Comparison of ENCODE assay signal across 8 cellular contexts in genomic region chr17:76709077-76709950, GRCh38. TPM values are rescaled to one million over a fixed set of nuclear protein-coding genes. Genes with fewer than 3 reads are reported as not detected.
DNase-seq lines count a peak whose midpoint lies in the region; ATAC-seq and TF ChIP-seq lines count a peak whose summit lies in the region.

No MANE protein-coding gene starts in this region.

- ATAC-seq in HG02840 (IDR thresholded peaks at IDR 0.05; ENCODE audit: low FRiP score, unreplicated experiment) = no peak

- H3K4me3 ChIP-seq in AG09309 (ENCODE audit: control insufficient read depth, low read depth, low read length) (peak overlapping the region; percentile 84), ascending aorta (peak overlapping the region; percentile 85 to 96), hepatocyte (peak overlapping the region; percentile 40)

- H3K27ac ChIP-seq in ascending aorta (peak overlapping the region; percentile 96 to 97), hepatocyte (peak overlapping the region; percentile 95)

- H3K36me3 ChIP-seq in ascending aorta (peaks cover 5 to 17% of the 10 kb centered on the region in 2 donors), hepatocyte (replicated peaks; ENCODE audit: insufficient read depth, low read depth) (no peaks in the 10 kb centered on the region)

- H3K4me1 ChIP-seq in ascending aorta = peaks cover 4 to 36% of the 10 kb centered on the region in 2 donors
- H3K4me1 ChIP-seq in hepatocyte (ENCODE audit: insufficient read depth) = peaks cover 34% of the 10 kb centered on the region

- DNase-seq in AG09309 (ENCODE audit: low read depth) (peak; percentile 96), HS-5 (ENCODE audit: low read depth) (peak; percentile 85), ascending aorta (ENCODE audit: low spot score in 2 of 2) (peak; percentile 88 to 98), hepatocyte (ENCODE audit: low spot score) (peak; percentile 84), retina (peak; percentile 86), NCI-H1694 treated with DMSO at 0.1 percent for 48 hours (lab: John Stamatoyannopoulos, UW) (no peak), GM19238 (ENCODE audit: insufficient read length, low spot score) (no peak)

- peak overlapping the region; percentile 60 for H2AFZ ChIP-seq in hepatocyte

- peak overlapping the region; percentile 97 for H3K4me2 ChIP-seq in hepatocyte

- intact Hi-C loops in ascending aorta (cut with DNase I) = loop anchor here (1.0 kb wide), 1 partner anchor 9 kb away; no protein-coding TSS in a partner anchor

- peaks cover 8% of the 10 kb centered on the region for H4K20me1 ChIP-seq in hepatocyte (ENCODE audit: insufficient read depth, poor library complexity, severe bottlenecking)

- H3K79me2 ChIP-seq in hepatocyte = peaks cover 49% of the 10 kb centered on the region

- 33% methylated on average over 29 of the region's 29 CpGs for WGBS in hepatocyte (ENCODE audit: low lambda C conversion rate, missing lambda C conversion rate)

- H3K9me2 ChIP-seq in hepatocyte (replicated peaks; ENCODE audit: insufficient read depth) = no peaks in the 10 kb centered on the region

- H3K27me3 ChIP-seq in ascending aorta (no peaks in the 10 kb centered on the region), hepatocyte (no peaks in the 10 kb centered on the region)

- no peaks in the 10 kb centered on the region for H3K9me3 ChIP-seq in ascending aorta
- H3K9me3 ChIP-seq in hepatocyte (ENCODE audit: low read depth) = no peaks in the 10 kb centered on the region

- TF ChIP-seq CTCF in AG09309 (IDR thresholded peaks at IDR 0.05; ENCODE audit: control insufficient read depth, insufficient read depth, low read depth, low read length, missing control alignments) (no peak), ascending aorta (IDR thresholded peaks at IDR 0.05) (no peak), hepatocyte (IDR thresholded peaks at IDR 0.05; ENCODE audit: poor library complexity) (no peak)

RNA-seq across cellular contexts. Expression of gene MXRA7, which starts 1.5 kb away (rescaled TPM):
- 122 TPM for total RNA-seq in ascending aorta
- total RNA-seq in hepatocyte = 101 and 102 TPM in 2 replicates
- 117 and 138 TPM in 2 replicates for polyA plus RNA-seq in hepatocyte

RNA-seq across cellular contexts. Expression of gene JMJD6, which starts 17.1 kb away (rescaled TPM):
- 29.4 TPM for total RNA-seq in ascending aorta
- 19.3 and 19.5 TPM in 2 replicates for total RNA-seq in hepatocyte
- 34.5 and 44.8 TPM in 2 replicates for polyA plus RNA-seq in hepatocyte

RNA-seq across cellular contexts. Expression of gene METTL23, which starts 17.3 kb away (rescaled TPM):
- total RNA-seq in ascending aorta (31.2 TPM), hepatocyte (36.6 and 36.8 TPM in 2 replicates)
- polyA plus RNA-seq in hepatocyte = 48.0 and 56.5 TPM in 2 replicates

RNA-seq across cellular contexts. Expression of gene SRSF2, which starts 27.8 kb away (rescaled TPM):
- total RNA-seq in ascending aorta (429 TPM), hepatocyte (152 and 157 TPM in 2 replicates)
- polyA plus RNA-seq in hepatocyte = 152 and 173 TPM in 2 replicates

RNA-seq across cellular contexts. Expression of gene MFSD11, which starts 28.6 kb away (rescaled TPM):
- total RNA-seq in ascending aorta (13.4 TPM), hepatocyte (59.4 and 66.6 TPM in 2 replicates)
- polyA plus RNA-seq in hepatocyte = 35.4 and 43.5 TPM in 2 replicates

Comparison
In these comparisons a context has a peak if more than half of its experiments do, and no peak if none do; other contexts are left out.
1. DNase-seq: peak in AG09309 (single experiment), HS-5 (single experiment), ascending aorta (2 of 2), hepatocyte (single experiment) and retina (single experiment); none in NCI-H1694 treated with DMSO at 0.1 percent for 48 hours (single experiment) and GM19238 (single experiment).
2. H3K4me3 ChIP-seq: peak in every context shown above with its lines; median percentile 90 in ascending aorta; 84 in AG09309; 40 in hepatocyte.